Comparison of ENCODE assay signal across 1 cellular context in the genomic region with DNA sequence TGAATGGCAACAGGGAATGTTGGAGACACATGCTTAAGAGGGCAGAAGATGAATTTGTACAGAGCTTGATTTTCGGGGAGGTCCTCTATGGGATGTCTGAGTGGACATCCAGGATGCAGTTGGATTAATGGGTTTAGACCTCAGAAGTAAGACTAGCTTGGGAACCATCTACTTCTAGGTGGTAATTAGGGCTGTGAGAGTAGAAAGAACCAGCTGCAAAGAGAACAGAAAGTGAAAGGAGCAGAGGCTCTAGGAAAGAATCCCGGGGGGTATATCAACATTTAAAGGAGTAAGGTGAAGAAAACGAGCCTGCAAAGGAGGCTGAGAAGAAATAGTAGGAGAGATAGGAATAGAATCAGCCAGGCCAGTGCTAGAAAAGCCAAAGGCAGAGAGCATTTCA.
TF ChIP-seq lines count a peak whose summit lies in the region.

No MANE protein-coding gene starts in this region.

TF ChIP-seq in GM23338, 12 proteins besides CTCF, POLR2A, EP300 and RAD21:
- no peak for TF ChIP-seq POLR2AphosphoS5 (IDR thresholded peaks at IDR 0.05; ENCODE audit: low read depth)
- TF ChIP-seq, protein P1, sequence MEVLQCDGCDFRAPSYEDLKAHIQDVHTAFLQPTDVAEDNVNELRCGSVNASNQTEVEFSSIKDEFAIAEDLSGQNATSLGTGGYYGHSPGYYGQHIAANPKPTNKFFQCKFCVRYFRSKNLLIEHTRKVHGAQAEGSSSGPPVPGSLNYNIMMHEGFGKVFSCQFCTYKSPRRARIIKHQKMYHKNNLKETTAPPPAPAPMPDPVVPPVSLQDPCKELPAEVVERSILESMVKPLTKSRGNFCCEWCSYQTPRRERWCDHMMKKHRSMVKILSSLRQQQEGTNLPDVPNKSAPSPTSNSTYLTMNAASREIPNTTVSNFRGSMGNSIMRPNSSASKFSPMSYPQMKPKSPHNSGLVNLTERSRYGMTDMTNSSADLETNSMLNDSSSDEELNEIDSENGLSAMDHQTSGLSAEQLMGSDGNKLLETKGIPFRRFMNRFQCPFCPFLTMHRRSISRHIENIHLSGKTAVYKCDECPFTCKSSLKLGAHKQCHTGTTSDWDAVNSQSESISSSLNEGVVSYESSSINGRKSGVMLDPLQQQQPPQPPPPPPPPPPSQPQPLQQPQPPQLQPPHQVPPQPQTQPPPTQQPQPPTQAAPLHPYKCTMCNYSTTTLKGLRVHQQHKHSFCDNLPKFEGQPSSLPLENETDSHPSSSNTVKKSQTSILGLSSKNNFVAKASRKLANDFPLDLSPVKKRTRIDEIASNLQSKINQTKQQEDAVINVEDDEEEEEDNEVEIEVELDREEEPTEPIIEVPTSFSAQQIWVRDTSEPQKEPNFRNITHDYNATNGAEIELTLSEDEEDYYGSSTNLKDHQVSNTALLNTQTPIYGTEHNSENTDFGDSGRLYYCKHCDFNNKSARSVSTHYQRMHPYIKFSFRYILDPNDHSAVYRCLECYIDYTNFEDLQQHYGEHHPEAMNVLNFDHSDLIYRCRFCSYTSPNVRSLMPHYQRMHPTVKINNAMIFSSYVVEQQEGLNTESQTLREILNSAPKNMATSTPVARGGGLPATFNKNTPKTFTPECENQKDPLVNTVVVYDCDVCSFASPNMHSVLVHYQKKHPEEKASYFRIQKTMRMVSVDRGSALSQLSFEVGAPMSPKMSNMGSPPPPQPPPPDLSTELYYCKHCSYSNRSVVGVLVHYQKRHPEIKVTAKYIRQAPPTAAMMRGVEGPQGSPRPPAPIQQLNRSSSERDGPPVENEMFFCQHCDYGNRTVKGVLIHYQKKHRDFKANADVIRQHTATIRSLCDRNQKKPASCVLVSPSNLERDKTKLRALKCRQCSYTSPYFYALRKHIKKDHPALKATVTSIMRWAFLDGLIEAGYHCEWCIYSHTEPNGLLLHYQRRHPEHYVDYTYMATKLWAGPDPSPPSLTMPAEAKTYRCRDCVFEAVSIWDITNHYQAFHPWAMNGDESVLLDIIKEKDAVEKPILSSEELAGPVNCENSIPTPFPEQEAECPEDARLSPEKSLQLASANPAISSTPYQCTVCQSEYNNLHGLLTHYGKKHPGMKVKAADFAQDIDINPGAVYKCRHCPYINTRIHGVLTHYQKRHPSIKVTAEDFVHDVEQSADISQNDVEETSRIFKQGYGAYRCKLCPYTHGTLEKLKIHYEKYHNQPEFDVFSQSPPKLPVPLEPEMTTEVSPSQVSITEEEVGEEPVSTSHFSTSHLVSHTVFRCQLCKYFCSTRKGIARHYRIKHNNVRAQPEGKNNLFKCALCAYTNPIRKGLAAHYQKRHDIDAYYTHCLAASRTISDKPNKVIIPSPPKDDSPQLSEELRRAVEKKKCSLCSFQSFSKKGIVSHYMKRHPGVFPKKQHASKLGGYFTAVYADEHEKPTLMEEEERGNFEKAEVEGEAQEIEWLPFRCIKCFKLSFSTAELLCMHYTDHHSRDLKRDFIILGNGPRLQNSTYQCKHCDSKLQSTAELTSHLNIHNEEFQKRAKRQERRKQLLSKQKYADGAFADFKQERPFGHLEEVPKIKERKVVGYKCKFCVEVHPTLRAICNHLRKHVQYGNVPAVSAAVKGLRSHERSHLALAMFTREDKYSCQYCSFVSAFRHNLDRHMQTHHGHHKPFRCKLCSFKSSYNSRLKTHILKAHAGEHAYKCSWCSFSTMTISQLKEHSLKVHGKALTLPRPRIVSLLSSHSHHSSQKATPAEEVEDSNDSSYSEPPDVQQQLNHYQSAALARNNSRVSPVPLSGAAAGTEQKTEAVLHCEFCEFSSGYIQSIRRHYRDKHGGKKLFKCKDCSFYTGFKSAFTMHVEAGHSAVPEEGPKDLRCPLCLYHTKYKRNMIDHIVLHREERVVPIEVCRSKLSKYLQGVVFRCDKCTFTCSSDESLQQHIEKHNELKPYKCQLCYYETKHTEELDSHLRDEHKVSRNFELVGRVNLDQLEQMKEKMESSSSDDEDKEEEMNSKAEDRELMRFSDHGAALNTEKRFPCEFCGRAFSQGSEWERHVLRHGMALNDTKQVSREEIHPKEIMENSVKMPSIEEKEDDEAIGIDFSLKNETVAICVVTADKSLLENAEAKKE (CRISPR knock-in tag; IDR thresholded peaks at IDR 0.05) = no peak
- TF ChIP-seq ZNF331 (CRISPR knock-in tag; IDR thresholded peaks at IDR 0.05; ENCODE audit: low read depth) = no peak
- TF ChIP-seq CREB1 (CRISPR knock-in tag; IDR thresholded peaks at IDR 0.05; ENCODE audit: low read depth) = no peak
- TF ChIP-seq EZH2phosphoT487 (IDR thresholded peaks at IDR 0.05; ENCODE audit: unreplicated experiment) = no peak
- no peak for TF ChIP-seq ZNF114 (CRISPR knock-in tag; IDR thresholded peaks at IDR 0.05)
- TF ChIP-seq REST (IDR thresholded peaks at IDR 0.05; ENCODE audit: unreplicated experiment) = no peak
- TF ChIP-seq, protein P2, sequence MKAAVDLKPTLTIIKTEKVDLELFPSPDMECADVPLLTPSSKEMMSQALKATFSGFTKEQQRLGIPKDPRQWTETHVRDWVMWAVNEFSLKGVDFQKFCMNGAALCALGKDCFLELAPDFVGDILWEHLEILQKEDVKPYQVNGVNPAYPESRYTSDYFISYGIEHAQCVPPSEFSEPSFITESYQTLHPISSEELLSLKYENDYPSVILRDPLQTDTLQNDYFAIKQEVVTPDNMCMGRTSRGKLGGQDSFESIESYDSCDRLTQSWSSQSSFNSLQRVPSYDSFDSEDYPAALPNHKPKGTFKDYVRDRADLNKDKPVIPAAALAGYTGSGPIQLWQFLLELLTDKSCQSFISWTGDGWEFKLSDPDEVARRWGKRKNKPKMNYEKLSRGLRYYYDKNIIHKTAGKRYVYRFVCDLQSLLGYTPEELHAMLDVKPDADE (IDR thresholded peaks at IDR 0.05) = no peak
- no peak for TF ChIP-seq JUNB (IDR thresholded peaks at IDR 0.05; ENCODE audit: unreplicated experiment)
- TF ChIP-seq STAT1 (IDR thresholded peaks at IDR 0.05; ENCODE audit: unreplicated experiment) = no peak
